Comparison of ENCODE assay signal across 1 cellular context in genomic region chr10:132001238-132001977, GRCh38.
TF ChIP-seq lines count a peak whose summit lies in the region.

No MANE protein-coding gene starts in this region.

TF ChIP-seq in SK-N-SH, 30 proteins besides CTCF, POLR2A, EP300 and RAD21 (continued from another document):
- no peak for TF ChIP-seq PBX3 (IDR thresholded peaks at IDR 0.05)
- TF ChIP-seq TCF12 (IDR thresholded peaks at IDR 0.05) = no peak
- TF ChIP-seq CHD2 (IDR thresholded peaks at IDR 0.05; ENCODE audit: low read length, partially characterized antibody) = no peak
- TF ChIP-seq SMC3 (IDR thresholded peaks at IDR 0.05; ENCODE audit: low read depth, low read length) = no peak
- TF ChIP-seq RXRA (IDR thresholded peaks at IDR 0.05; ENCODE audit: borderline replicate concordance, low read depth) = no peak
- no peak for TF ChIP-seq USF1 (IDR thresholded peaks at IDR 0.05; ENCODE audit: borderline replicate concordance, low read depth)
- TF ChIP-seq IRF3 (IDR thresholded peaks at IDR 0.05; ENCODE audit: low read depth, low read length) = no peak
- no peak for TF ChIP-seq USF2 (IDR thresholded peaks at IDR 0.05; ENCODE audit: borderline replicate concordance, low read depth, low read length)
- no peak for TF ChIP-seq MAX (IDR thresholded peaks at IDR 0.05; ENCODE audit: low read depth)
- TF ChIP-seq NRF1 (IDR thresholded peaks at IDR 0.05; ENCODE audit: low read depth, low read length) = no peak
